ENCODE assay signal across 8 cellular contexts in the genomic region with DNA sequence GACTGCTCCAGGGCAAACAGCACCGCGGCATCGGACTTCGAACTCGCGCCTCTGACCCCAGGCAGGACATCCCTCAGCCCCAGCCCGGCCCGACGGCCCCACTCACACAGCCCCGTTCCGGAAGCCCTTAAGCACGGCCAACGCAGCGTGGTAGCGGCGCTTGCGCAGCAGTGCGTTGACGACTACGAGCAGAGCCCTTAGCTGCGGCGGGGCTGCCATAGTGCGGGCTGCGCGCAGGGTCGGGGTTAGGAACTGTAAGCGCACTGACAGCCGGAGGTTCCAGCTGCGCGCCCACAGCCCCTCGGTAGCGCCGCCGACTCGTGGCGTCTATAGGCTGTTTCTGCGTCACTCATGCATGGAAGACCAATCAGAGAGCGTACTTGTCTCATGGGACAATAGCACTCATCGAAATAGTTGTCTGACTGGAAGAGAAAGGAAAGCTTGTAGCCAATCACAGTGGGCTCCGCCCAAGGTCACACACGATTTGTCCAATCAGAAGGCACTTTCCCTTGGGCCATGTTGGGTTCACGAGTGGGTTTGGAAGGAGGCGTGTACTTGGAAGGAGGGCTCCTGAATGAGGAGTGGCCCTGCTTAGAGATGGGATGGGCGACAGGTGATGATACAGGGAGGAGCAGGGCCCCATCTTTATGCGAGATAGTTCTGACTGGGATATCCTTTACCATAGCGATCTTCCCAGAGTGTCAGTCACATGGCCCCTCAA. TPM values are rescaled to one million over a fixed set of nuclear protein-coding genes. Genes with fewer than 3 reads are reported as not detected.
A peak's percentile ranks its signal among the peaks of the same experiment; 100 is the strongest.
DNase-seq lines count a peak whose midpoint lies in the region; ATAC-seq and TF ChIP-seq lines count a peak whose summit lies in the region.

A gene with protein sequence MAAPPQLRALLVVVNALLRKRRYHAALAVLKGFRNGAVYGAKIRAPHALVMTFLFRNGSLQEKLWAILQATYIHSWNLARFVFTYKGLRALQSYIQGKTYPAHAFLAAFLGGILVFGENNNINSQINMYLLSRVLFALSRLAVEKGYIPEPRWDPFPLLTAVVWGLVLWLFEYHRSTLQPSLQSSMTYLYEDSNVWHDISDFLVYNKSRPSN (minus strand): TSS at position 322 of the 721 bp plus-strand sequence. CDS start 103 bp downstream, at position 219.

- peaks cover 4% of the 10 kb centered on the region for H3K4me1 ChIP-seq in hepatocyte (ENCODE audit: insufficient read depth)

- peak within 1 kb of the TSS; percentile 70 for H2AFZ ChIP-seq in hepatocyte

- no peaks in the 10 kb centered on the region for H3K9me2 ChIP-seq in hepatocyte (replicated peaks; ENCODE audit: insufficient read depth)

- peak; percentile 62 for DNase-seq in NCI-H187 treated with DMSO at 0.1 percent for 48 hours (lab: John Stamatoyannopoulos, UW)
- DNase-seq in T-helper 9 cell = peak; percentile 70
- DNase-seq in astrocyte of the hippocampus (ENCODE audit: low read depth, low spot score) = peak; percentile 97
- peak; percentile 89 for DNase-seq in hepatocyte (ENCODE audit: low spot score)
- peak; percentile 98 for DNase-seq in renal cortical epithelial cell (ENCODE audit: low read depth)
- DNase-seq in RKO (ENCODE audit: low spot score) = no peak

- no peaks in the 10 kb centered on the region for H3K79me2 ChIP-seq in hepatocyte

- peak within 1 kb of the TSS; percentile 76 for H3K4me2 ChIP-seq in hepatocyte

- H3K27ac ChIP-seq in hepatocyte = no peak within 1 kb of the TSS

- no peaks in the 10 kb centered on the region for H3K27me3 ChIP-seq in hepatocyte

- WGBS in hepatocyte (ENCODE audit: low lambda C conversion rate, missing lambda C conversion rate) = 36% methylated on average over 46 of the region's 46 CpGs

- TF ChIP-seq CTCF in hepatocyte (IDR thresholded peaks at IDR 0.05; ENCODE audit: poor library complexity) = no peak

- H3K4me3 ChIP-seq in hepatocyte = peak within 1 kb of the TSS; percentile 24

- ATAC-seq in GM18498 (IDR thresholded peaks at IDR 0.05; ENCODE audit: unreplicated experiment) = peak; percentile 96
- peak; percentile 96 for ATAC-seq in HG02885 (IDR thresholded peaks at IDR 0.05; ENCODE audit: poor library complexity, unreplicated experiment)

- H3K9me3 ChIP-seq in hepatocyte (ENCODE audit: low read depth) = no peaks in the 10 kb centered on the region

- H3K36me3 ChIP-seq in hepatocyte (replicated peaks; ENCODE audit: insufficient read depth, low read depth) = no peaks in the 10 kb centered on the region

- H4K20me1 ChIP-seq in hepatocyte (ENCODE audit: insufficient read depth, poor library complexity, severe bottlenecking) = no peaks in the 10 kb centered on the region

RNA-seq across cellular contexts. Expression of the gene that starts here (rescaled TPM):
- total RNA-seq in hepatocyte (3.9 and 4.1 TPM in 2 replicates), renal cortical epithelial cell (2.3 and 6.3 TPM in 2 replicates)
- polyA plus RNA-seq in hepatocyte = 4.7 and 4.8 TPM in 2 replicates
